10 cellular contexts compared by ENCODE assay signal in genomic region chr19:2237869-2238153, GRCh38. TPM values are rescaled to one million over a fixed set of nuclear protein-coding genes. Genes with fewer than 3 reads are reported as not detected.
DNase-seq lines count a peak whose midpoint lies in the region; ATAC-seq and TF ChIP-seq lines count a peak whose summit lies in the region.
"Had no signal": no experiment of that assay in that cellular context is flagged by ENCODE, and none has a peak within 500 bp of the region (broad histone marks: within the 10 kb centered on the region; RNA-seq: fewer than 3 reads in every experiment).

No MANE protein-coding gene starts in this region.

- no peak for ATAC-seq in heart left ventricle
- ATAC-seq in Right ventricle myocardium inferior = no peak
- ATAC-seq: foreskin keratinocyte had no signal

- H3K27me3 ChIP-seq in heart left ventricle = no peaks in the 10 kb centered on the region
- no peaks in the 10 kb centered on the region for H3K27me3 ChIP-seq in mesendoderm (ENCODE audit: insufficient read depth, low read length, poor library complexity)
- no peaks in the 10 kb centered on the region for H3K27me3 ChIP-seq in vagina
- H3K27me3 ChIP-seq: foreskin keratinocyte had no signal

- H3K4ac ChIP-seq in mesendoderm (ENCODE audit: low read depth, low read length) = no peak overlapping the region

- H4K8ac ChIP-seq in mesendoderm (ENCODE audit: low read depth, low read length) = no peak overlapping the region

- peaks cover 0 to 18% (median 13%) of the 10 kb centered on the region in 9 donors for H3K36me3 ChIP-seq in heart left ventricle
- peaks cover 2% of the 10 kb centered on the region for H3K36me3 ChIP-seq in mesendoderm (ENCODE audit: control insufficient read depth, insufficient read depth, low read length)
- H3K36me3 ChIP-seq in vagina = peaks cover 0 to 10% of the 10 kb centered on the region in 2 donors

- DNase-seq in heart left ventricle (no peak), Right ventricle myocardium inferior (ENCODE audit: missing footprints) (no peak), astrocyte of the spinal cord (ENCODE audit: low read depth, low spot score) (no peak), mesendoderm (no peak), vagina (ENCODE audit: extremely low spot score in 2 of 2) (no peak), NCI-H1694 (lab: John Stamatoyannopoulos, UW) (no peak), lower leg skin (ENCODE audit: low spot score in 2 of 2) (no peak), EL (no peak)
- DNase-seq: DMS53, foreskin keratinocyte had no signal

- peaks cover 81% of the 10 kb centered on the region for H3K79me2 ChIP-seq in mesendoderm (ENCODE audit: control insufficient read depth, insufficient read depth, low read length)

- no peaks in the 10 kb centered on the region for H3K9me3 ChIP-seq in heart left ventricle
- H3K9me3 ChIP-seq in vagina = no peaks in the 10 kb centered on the region

- peak overlapping the region; percentile 59 for H3K4me2 ChIP-seq in mesendoderm (ENCODE audit: low read length)

- TF ChIP-seq CTCF in heart left ventricle (IDR thresholded peaks at IDR 0.05) (no peak), astrocyte of the spinal cord (IDR thresholded peaks at IDR 0.05; ENCODE audit: low read depth, low read length) (no peak), vagina (IDR thresholded peaks at IDR 0.05) (no peak), lower leg skin (IDR thresholded peaks at IDR 0.05) (no peak)

- H3K4me3 ChIP-seq in heart left ventricle (peak overlapping the region in 9 of 12 donors; percentile 72 to 98 (median 95)), astrocyte of the spinal cord (ENCODE audit: low read depth, low read length) (peak overlapping the region; percentile 78), mesendoderm (ENCODE audit: low read length) (peak overlapping the region; percentile 89), vagina (peak overlapping the region; percentile 84 to 100), lower leg skin (ENCODE audit: low read depth, poor library complexity, severe bottlenecking) (no peak overlapping the region)

- H4K5ac ChIP-seq in mesendoderm (ENCODE audit: low read length) = no peak overlapping the region

- no peak overlapping the region for H2AK5ac ChIP-seq in mesendoderm (ENCODE audit: low read length)

- H3K23ac ChIP-seq in mesendoderm (ENCODE audit: low read length) = no peak overlapping the region

- no peak overlapping the region for H2BK120ac ChIP-seq in mesendoderm (ENCODE audit: low read depth, low read length)

- no peak overlapping the region for H2BK15ac ChIP-seq in mesendoderm (replicated peaks; ENCODE audit: low read depth)

- H3K9ac ChIP-seq in mesendoderm (ENCODE audit: low read length) = peak overlapping the region; percentile 97

- H3K4me1 ChIP-seq in heart left ventricle (peaks cover 14 to 80% (median 61%) of the 10 kb centered on the region in 12 donors), mesendoderm (ENCODE audit: control insufficient read depth, low read depth, low read length) (peaks cover 5% of the 10 kb centered on the region), vagina (peaks cover 81% of the 10 kb centered on the region)

- H3K27ac ChIP-seq in heart left ventricle (peak overlapping the region in 3 of 12 donors; percentile 12 to 100 (median 99)), mesendoderm (ENCODE audit: low read depth, low read length) (no peak overlapping the region), vagina (no peak overlapping the region)

- peak overlapping the region; percentile 99 for H3K56ac ChIP-seq in mesendoderm (ENCODE audit: low read length)

- WGBS in heart left ventricle, 4 donors = 76 to 82% (median 79%) methylated on average over 6 of the region's 6 CpGs
- no CpG with 5 or more reads among the region's 6 CpGs for WGBS in mesendoderm (ENCODE audit: extremely low coverage, insufficient coverage, low lambda C conversion rate)
- WGBS in lower leg skin, 2 donors = 72 to 77% methylated on average over 6 of the region's 6 CpGs

- peaks cover 17% of the 10 kb centered on the region for H3K79me1 ChIP-seq in mesendoderm (ENCODE audit: low read length)

- H2BK5ac ChIP-seq in mesendoderm (ENCODE audit: low read length) = no peak overlapping the region

- no peak overlapping the region for H3K18ac ChIP-seq in mesendoderm (ENCODE audit: low read length)

- in situ Hi-C loops in astrocyte of the spinal cord (cut with HindIII; ENCODE audit: low sequenced_read_pairs) = no loop called here

- intact Hi-C loops in heart left ventricle (cut with DNase I) (loop anchor here (2.0 to 10.0 kb wide), 14 partner anchors 33 to 157 kb away; partner anchors contain the start of genes AP3D1 (in 2 of the 10) and DOT1L (in 1 of the 10)), Right ventricle myocardium inferior (cut with DNase I) (loop anchor here (2.0 kb wide), 1 partner anchor 31 kb away; no protein-coding TSS in a partner anchor), vagina (cut with DNase I) (loop anchor here (5.0 kb wide), 2 partner anchors 71 to 154 kb away; no protein-coding TSS in a partner anchor), lower leg skin (cut with DNase I; ENCODE audit: low total_unique reads) (loop anchor here (5.0 kb wide), 1 partner anchor 34 kb away; no protein-coding TSS in a partner anchor)

- TF ChIP-seq POLR2A in heart left ventricle (IDR thresholded peaks at IDR 0.05) (no peak), vagina (IDR thresholded peaks at IDR 0.05) (no peak), lower leg skin (IDR thresholded peaks at IDR 0.05) (no peak)

RNA-seq across cellular contexts. Expression of gene SF3A2, which starts 1.2 kb away (rescaled TPM):
- 10 to 100 TPM; 19.2 to 43.9 (median 28.6) TPM for total RNA-seq in heart left ventricle
- 10 to 100 TPM; 22.7 to 29.5 TPM for polyA plus RNA-seq in heart left ventricle
- 30.3 TPM for total RNA-seq in Right ventricle myocardium inferior
- 109 TPM for polyA plus RNA-seq in mesendoderm (2013, experiment 1 of 2)
- 111 TPM for polyA plus RNA-seq in mesendoderm (2013, experiment 2 of 2)
- 71.2 TPM for total RNA-seq in vagina
- total RNA-seq in lower leg skin = 10 to 100 TPM; 35.6 to 85.6 (median 47.8) TPM

RNA-seq across cellular contexts. Expression of gene PLEKHJ1, which starts 1.7 kb away (rescaled TPM):
- 10 to 100 TPM; 44.6 to 63.2 (median 46.5) TPM for total RNA-seq in heart left ventricle
- 10 to 100 TPM; 80.9 to 89.7 TPM for polyA plus RNA-seq in heart left ventricle
- 59.7 TPM for total RNA-seq in Right ventricle myocardium inferior
- polyA plus RNA-seq in mesendoderm (2013, experiment 1 of 2) = 101 TPM
- 99.1 TPM for polyA plus RNA-seq in mesendoderm (2013, experiment 2 of 2)
- total RNA-seq in vagina = 30.7 TPM
- total RNA-seq in lower leg skin = 10 to 100 TPM; 52.2 to 80.5 (median 70.0) TPM

RNA-seq across cellular contexts. Expression of gene AMH, which starts 11.3 kb away (rescaled TPM):
- total RNA-seq in heart left ventricle (under 1 TPM in 5 of 9 donors, not detected in 4; 0.32 to 0.81 (median 0.57) TPM), Right ventricle myocardium inferior (0.89 TPM), vagina (2.7 TPM), lower leg skin (1 to 10 TPM in 3 of 4 donors, under 1 TPM in 1; 0.13 to 1.3 (median 1.2) TPM)
- polyA plus RNA-seq in heart left ventricle = 1 to 10 TPM in 1 of 2 donors, under 1 TPM in 1; 0.10 to 1.1 TPM
- 4.2 TPM for polyA plus RNA-seq in mesendoderm (2013, experiment 1 of 2)
- 3.9 TPM for polyA plus RNA-seq in mesendoderm (2013, experiment 2 of 2)

RNA-seq across cellular contexts. Expression of gene JSRP1, which starts 18.4 kb away (rescaled TPM):
- under 1 TPM in 1 of 9 donors, not detected in 8; 0.25 TPM for total RNA-seq in heart left ventricle
- polyA plus RNA-seq in heart left ventricle = under 1 TPM in 1 of 2 donors, not detected in 1; 0.34 TPM
- total RNA-seq in Right ventricle myocardium inferior = not detected
- polyA plus RNA-seq in mesendoderm (2013, experiment 1 of 2) = 0.44 TPM
- 0.57 TPM for polyA plus RNA-seq in mesendoderm (2013, experiment 2 of 2)
- total RNA-seq in vagina = not detected
- not detected for total RNA-seq in lower leg skin
- total RNA-seq: foreskin keratinocyte had no signal

RNA-seq across cellular contexts. Expression of gene PEAK3, which starts 44.2 kb away (rescaled TPM):
- total RNA-seq in heart left ventricle = 1 to 10 TPM in 2 of 9 donors, under 1 TPM in 7; 0.11 to 1.6 (median 0.48) TPM
- polyA plus RNA-seq in heart left ventricle = under 1 TPM; 0.21 to 0.23 TPM
- 0.68 TPM for total RNA-seq in Right ventricle myocardium inferior
- 0.01 TPM for polyA plus RNA-seq in mesendoderm (2013, experiment 1 of 2)
- 0.01 TPM for polyA plus RNA-seq in mesendoderm (2013, experiment 2 of 2)
- total RNA-seq in vagina = 2.0 TPM
- total RNA-seq in lower leg skin = under 1 TPM; 0.30 to 0.97 (median 0.76) TPM
- total RNA-seq: foreskin keratinocyte had no signal
- polyA plus RNA-seq: foreskin keratinocyte had no signal
